9 cellular contexts compared by ENCODE assay signal in genomic region chr5:170273968-170274710, GRCh38. TPM values are rescaled to one million over a fixed set of nuclear protein-coding genes. Genes with fewer than 3 reads are reported as not detected.
DNase-seq lines count a peak whose midpoint lies in the region; ATAC-seq lines count a peak whose summit lies in the region.
"Had no signal": no experiment of that assay in that cellular context is flagged by ENCODE, and none has a peak within 500 bp of the region (broad histone marks: within the 10 kb centered on the region; RNA-seq: fewer than 3 reads in every experiment).

No MANE protein-coding gene starts in this region.

- H3K27ac Mint-ChIP-seq in naive B cell = peak overlapping the region in 1 of 6 donors; percentile 61

- H3K9me3 Mint-ChIP-seq in naive B cell = no peaks in the 10 kb centered on the region

- intact Hi-C loops in aorta (cut with DNase I) = loop anchor here (5.0 to 10.0 kb wide), 3 partner anchors 71 to 361 kb away; no protein-coding TSS in a partner anchor

- no peaks in the 10 kb centered on the region for H3K4me1 ChIP-seq in aorta (ENCODE audit: control insufficient read depth in 1 of 2, insufficient read depth in 2 of 2, low read length in 2 of 2)

- H3K4me3 ChIP-seq in aorta (ENCODE audit: low read length in 2 of 2) = no peak overlapping the region

- WGBS in aorta, 2 donors = 70 to 82% methylated on average over 8 of the region's 8 CpGs

- no peaks in the 10 kb centered on the region for H3K36me3 ChIP-seq in aorta (ENCODE audit: control insufficient read depth in 1 of 2, insufficient read depth in 2 of 2, low read length in 1 of 2)

- H3K36me3 Mint-ChIP-seq in naive B cell = peaks cover 9 to 14% of the 10 kb centered on the region in 2 donors

- H3K27ac ChIP-seq in aorta (ENCODE audit: low read depth in 1 of 2, low read length in 2 of 2) = no peak overlapping the region

- H3K27me3 Mint-ChIP-seq in naive B cell = no peaks in the 10 kb centered on the region

- peak overlapping the region in 1 of 8 donors; percentile 79 for H3K4me3 Mint-ChIP-seq in naive B cell

- ATAC-seq in naive B cell (ENCODE audit: low read depth in 2 of 2) (peak; percentile 24 to 31), GM21447 (IDR thresholded peaks at IDR 0.05; ENCODE audit: unreplicated experiment) (no peak), aorta (ENCODE audit: low FRiP score) (no peak)

- DNase-seq in NCI-H82 (lab: John Stamatoyannopoulos, UW) = peak; percentile 8
- DNase-seq in NCI-H82 treated with DMSO at 0.1 percent for 48 hours (lab: John Stamatoyannopoulos, UW; ENCODE audit: unreplicated experiment) = no peak
- DNase-seq in NCI-H748 treated with DMSO at 0.1 percent for 48 hours (lab: John Stamatoyannopoulos, UW) = peak; percentile 93
- DNase-seq in activated naive CD4-positive, alpha-beta T cell (lab: John Stamatoyannopoulos, UW) = peak in 3 of 4 experiments; percentile 22 to 45 (median 28)
- DNase-seq in naive B cell = peak; percentile 47
- DNase-seq in GM19240 (ENCODE audit: insufficient read length, low spot score) = no peak
- no peak for DNase-seq in aorta

- H3K27me3 ChIP-seq in aorta (ENCODE audit: control insufficient read depth in 1 of 2, insufficient read depth in 2 of 2, low read length in 1 of 2) = no peaks in the 10 kb centered on the region

- no peaks in the 10 kb centered on the region for H3K9me3 ChIP-seq in aorta (ENCODE audit: control insufficient read depth, low read length)

- peaks cover 39 to 51% (median 48%) of the 10 kb centered on the region in 3 donors for H3K4me1 Mint-ChIP-seq in naive B cell

RNA-seq across cellular contexts. Expression of gene LCP2, which starts 23.4 kb away (rescaled TPM):
- 10 to 100 TPM in 2 of 6 donors, 1 to 10 TPM in 4; 2.9 to 28.7 (median 9.5) TPM for polyA plus RNA-seq in naive B cell (ENCODE audit: low read depth in 6 of 6)
- 10 to 100 TPM; 25.7 to 58.8 TPM for total RNA-seq in aorta
- 10 to 100 TPM in 1 of 2 donors, 1 to 10 TPM in 1; 2.1 to 16.9 TPM for polyA plus RNA-seq in aorta

RNA-seq across cellular contexts. Expression of gene C5orf58, which starts 41.4 kb away (rescaled TPM):
- polyA plus RNA-seq in naive B cell (ENCODE audit: low read depth in 6 of 6) (not detected), aorta (not detected)
- total RNA-seq in aorta = not detected
- total RNA-seq: temporal lobe had no signal

Comparison
In these comparisons a context has a peak if more than half of its experiments do, and no peak if none do; other contexts are left out.
1. DNase-seq: peak in NCI-H82 (single experiment), NCI-H748 treated with DMSO at 0.1 percent for 48 hours (single experiment), activated naive CD4-positive, alpha-beta T cell (3 of 4) and naive B cell (single experiment); none in NCI-H82 treated with DMSO at 0.1 percent for 48 hours (single experiment), GM19240 (single experiment) and aorta (0 of 2).
2. ATAC-seq: peak in naive B cell (2 of 2); none in GM21447 (single experiment) and aorta (single experiment).